18 cellular contexts compared by ENCODE assay signal in genomic region chrX:84044051-84044450, GRCh38.
"Had no signal": no experiment of that assay in that cellular context is flagged by ENCODE, and none has a peak within 500 bp of the region (broad histone marks: within the 10 kb centered on the region; RNA-seq: fewer than 3 reads in every experiment).

No MANE protein-coding gene starts in this region.

- DNase-seq: activated CD4-positive, alpha-beta T cell treated with anti-CD3 and anti-CD28 coated beads for 4 hours; activated CD8-positive, alpha-beta memory T cell treated with anti-CD3 and anti-CD28 coated beads for 24 hours; activated effector memory CD4-positive, alpha-beta T cell treated with anti-CD3 and anti-CD28 coated beads, Interleukin-2, amount 50 U/mL, for 16 hours; activated naive CD4-positive, alpha-beta T cell treated with Interleukin-2 at 50 U/mL for 16 hours; activated naive CD8-positive, alpha-beta T cell treated with anti-CD3 and anti-CD28 coated beads, Interleukin-2, amount 50 U/mL, for 24 hours; activated T-cell treated with anti-CD3 and anti-CD28 coated beads, Interleukin-2, amount 50 U/mL, for 4 hours; amygdala; NCI-H1105 treated with DMSO at 0.1 percent for 48 hours; NCI-H1436 treated with DMSO at 0.1 percent for 48 hours; NCI-H187; NCI-H2081; NCI-H510A treated with DMSO at 0.1 percent for 48 hours; NCI-H69; NK-92 treated with Interleukin-12 subunit alpha and Interleukin-12 subunit beta, amount 100 ng/mL, for 24 hours; OCI-M1; SHP77 treated with DMSO at 0.1 percent for 48 hours had no signal

- ATAC-seq: activated CD4-positive, CD25-positive, alpha-beta regulatory T cell treated with anti-CD3 and anti-CD28 coated beads, Interleukin-2, amount 50 U/mL, for 24 hours; activated naive CD4-positive, alpha-beta T cell treated with anti-CD3 and anti-CD28 coated beads, Interleukin-2, amount 50 U/mL, for 72 hours; activated naive CD8-positive, alpha-beta T cell treated with anti-CD3 and anti-CD28 coated beads, Interleukin-2, amount 50 U/mL, for 24 hours; activated T-cell treated with anti-CD3 and anti-CD28 coated beads, Interleukin-2, amount 50 U/mL, for 4 hours had no signal
